8 cellular contexts compared by ENCODE assay signal in the genomic region with DNA sequence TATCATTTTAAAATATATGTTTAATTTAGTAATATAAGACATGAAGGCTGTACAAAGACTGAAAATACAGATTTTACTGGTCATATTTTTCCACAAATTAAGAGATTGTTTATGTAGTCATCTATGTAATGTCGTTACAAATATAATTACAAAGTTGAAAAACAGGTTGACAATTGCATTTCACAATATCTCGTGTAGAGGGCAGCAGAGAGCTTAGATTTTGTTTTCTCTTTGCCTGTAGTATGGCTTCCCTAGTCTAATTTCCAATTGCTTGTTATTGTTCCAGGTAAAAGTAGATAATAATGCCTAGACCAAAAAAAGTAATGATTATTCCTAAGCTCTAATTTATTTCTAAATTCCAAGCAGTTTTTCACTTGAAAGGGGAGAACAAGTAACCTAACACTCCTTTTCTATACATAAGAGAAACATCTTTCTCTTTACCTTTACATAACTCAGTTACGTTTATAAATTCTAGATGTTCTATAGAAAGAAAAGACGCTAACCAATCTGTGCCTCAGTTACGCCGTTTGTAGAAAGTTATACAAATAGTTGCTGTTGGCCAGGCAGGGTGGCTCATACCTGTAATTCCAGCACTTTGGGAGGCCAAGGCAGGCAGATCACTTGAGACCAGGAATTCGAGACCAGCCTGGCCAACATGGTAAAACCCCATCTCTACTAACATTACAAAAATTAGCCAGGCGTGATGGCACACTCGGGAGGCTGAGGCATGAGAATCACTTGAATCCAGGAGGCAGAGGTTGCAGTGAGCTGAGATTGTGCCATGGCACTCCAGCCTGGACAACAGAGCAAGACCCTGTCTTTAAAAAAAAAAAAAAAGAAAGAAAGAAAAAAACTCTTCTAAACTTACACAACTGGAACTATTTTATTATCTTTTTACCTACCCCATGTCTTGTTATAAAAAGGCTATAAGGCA. TPM values are rescaled to one million over a fixed set of nuclear protein-coding genes. Genes with fewer than 3 reads are reported as not detected.
DNase-seq lines count a peak whose midpoint lies in the region; ATAC-seq and TF ChIP-seq lines count a peak whose summit lies in the region.

No MANE protein-coding gene starts in this region.

- no peaks in the 10 kb centered on the region for H3K9me3 Mint-ChIP-seq in activated CD4-positive, alpha-beta T cell treated with anti-CD3 and anti-CD28 coated beads for 36 hours (ENCODE audit: low read depth)
- no peaks in the 10 kb centered on the region for H3K9me3 Mint-ChIP-seq in neural progenitor cell

- H3K27ac ChIP-seq in Karpas-422 (ENCODE audit: low read length), result no peak overlapping the region
- no peak overlapping the region for H3K27ac ChIP-seq in SU-DHL-6 (ENCODE audit: low read depth, low read length)
- no peak overlapping the region for H3K27ac ChIP-seq in neural progenitor cell

- no peak overlapping the region for H3K27ac Mint-ChIP-seq in activated CD4-positive, alpha-beta T cell treated with anti-CD3 and anti-CD28 coated beads for 36 hours
- no peak overlapping the region for H3K27ac Mint-ChIP-seq in neural progenitor cell

- H3K36me3 Mint-ChIP-seq in activated CD4-positive, alpha-beta T cell treated with anti-CD3 and anti-CD28 coated beads for 36 hours (ENCODE audit: low read depth), result peaks cover 4% of the 10 kb centered on the region
- H3K36me3 Mint-ChIP-seq in neural progenitor cell, result peaks cover 3% of the 10 kb centered on the region

- H3F3A ChIP-seq in SU-DHL-6 (ENCODE audit: insufficient read depth), result peaks cover 23% of the 10 kb centered on the region
- peaks cover 21% of the 10 kb centered on the region for H3F3A ChIP-seq in neural progenitor cell (ENCODE audit: low read depth)

- H3K4me1 ChIP-seq in Karpas-422 (ENCODE audit: low read length) (peaks cover 49% of the 10 kb centered on the region), neural progenitor cell (peaks cover 18% of the 10 kb centered on the region)

- H3K4me2 ChIP-seq in Karpas-422 (ENCODE audit: low read depth, low read length, poor library complexity, severe bottlenecking), result no peak overlapping the region
- no peak overlapping the region for H3K4me2 ChIP-seq in SU-DHL-6 (ENCODE audit: low read depth, low read length, poor library complexity, severe bottlenecking)
- no peak overlapping the region for H3K4me2 ChIP-seq in neural progenitor cell

- CTCF ChIA-PET in activated CD4-positive, alpha-beta T cell treated with anti-CD3 and anti-CD28 coated beads for 36 hours (lab: Charles Lee), result interaction anchor here (0.8 to 11.0 kb wide), 20 partner anchors 9 to 638 kb away, joined by 3 to 178 read pairs (median 5); no protein-coding TSS in a partner anchor

- H3K9ac ChIP-seq in Karpas-422 (ENCODE audit: low read length), result no peak overlapping the region
- no peak overlapping the region for H3K9ac ChIP-seq in SU-DHL-6 (ENCODE audit: low read length)
- no peak overlapping the region for H3K9ac ChIP-seq in neural progenitor cell

- no peaks in the 10 kb centered on the region for H3K36me3 ChIP-seq in Karpas-422 (ENCODE audit: insufficient read depth, low read length)
- peaks cover 6% of the 10 kb centered on the region; the same call in 1 of the 2 replicates for H3K36me3 ChIP-seq in SU-DHL-6 (ENCODE audit: low read length)
- H3K36me3 ChIP-seq in neural progenitor cell, result no peaks in the 10 kb centered on the region

- intact Hi-C loops in activated CD4-positive, alpha-beta T cell treated with anti-CD3 and anti-CD28 coated beads for 36 hours (cut with DNase I, micrococcal nuclease), result loop anchor here (1.0 to 10.0 kb wide), 3 partner anchors 181 to 612 kb away; no protein-coding TSS in a partner anchor
- intact Hi-C loops in sciatic nerve (cut with DNase I), result no loop called here

- H3K27me3 ChIP-seq in Karpas-422 (ENCODE audit: low read length) (no peaks in the 10 kb centered on the region), SU-DHL-6 (ENCODE audit: low read length) (no peaks in the 10 kb centered on the region), neural progenitor cell (no peaks in the 10 kb centered on the region)

- H3K4me1 Mint-ChIP-seq in activated CD4-positive, alpha-beta T cell treated with anti-CD3 and anti-CD28 coated beads for 36 hours, result peaks cover 37% of the 10 kb centered on the region
- H3K4me1 Mint-ChIP-seq in neural progenitor cell, result peaks cover 19% of the 10 kb centered on the region

- H3K4me3 Mint-ChIP-seq in activated CD4-positive, alpha-beta T cell treated with anti-CD3 and anti-CD28 coated beads for 36 hours, result no peak overlapping the region
- no peak overlapping the region for H3K4me3 Mint-ChIP-seq in neural progenitor cell

- no peak overlapping the region for H2AFZ ChIP-seq in Karpas-422 (ENCODE audit: low read length)
- H2AFZ ChIP-seq in SU-DHL-6 (ENCODE audit: low read depth, low read length, severe bottlenecking), result no peak overlapping the region
- H2AFZ ChIP-seq in neural progenitor cell (replicated peaks), result no peak overlapping the region

- H3K9me3 ChIP-seq in Karpas-422 (ENCODE audit: low read length) (no peaks in the 10 kb centered on the region), SU-DHL-6 (ENCODE audit: insufficient read depth, low read length) (no peaks in the 10 kb centered on the region), neural progenitor cell (ENCODE audit: low read depth) (no peaks in the 10 kb centered on the region)

- H3K9me2 ChIP-seq in Karpas-422 (replicated peaks; ENCODE audit: insufficient read depth, low read length) (no peaks in the 10 kb centered on the region), SU-DHL-6 (replicated peaks; ENCODE audit: insufficient read depth, low read length) (no peaks in the 10 kb centered on the region)

- peak; percentile 59 for TF ChIP-seq CTCF in SU-DHL-6 (IDR thresholded peaks at IDR 0.05; ENCODE audit: insufficient read depth, low read length, poor library complexity, severe bottlenecking)
- peak; percentile 87 for TF ChIP-seq CTCF in neural progenitor cell (IDR thresholded peaks at IDR 0.05)

- TF ChIP-seq POLR2A in erythroblast (IDR thresholded peaks at IDR 0.05; ENCODE audit: low read length), result no peak

- H4K20me1 ChIP-seq in Karpas-422 (ENCODE audit: insufficient read depth, low read depth, low read length) (no peaks in the 10 kb centered on the region), SU-DHL-6 (ENCODE audit: low read depth, low read length) (0 out of 2 replicates have a peak, but pooled peaks cover 2% of the 10 kb centered on the region), neural progenitor cell (ENCODE audit: low read depth) (peaks cover 7% of the 10 kb centered on the region)

- ATAC-seq in activated CD4-positive, alpha-beta T cell treated with anti-CD3 and anti-CD28 coated beads for 36 hours, result no peak
- no peak for ATAC-seq in sciatic nerve

- DNase-seq in activated CD4-positive, alpha-beta T cell treated with anti-CD3 and anti-CD28 coated beads for 36 hours, result peak; percentile 25
- no peak for DNase-seq in activated CD4-positive, alpha-beta T cell treated with anti-CD3 and anti-CD28 coated beads for 1 hour
- DNase-seq in Karpas-422, result peak; percentile 81
- peak; percentile 63 to 85 for DNase-seq in erythroblast (lab: John Stamatoyannopoulos, UW)
- peak; percentile 54 for DNase-seq in neural progenitor cell (ENCODE audit: low spot score)
- no peak for DNase-seq in sciatic nerve (ENCODE audit: low spot score)
- DNase-seq in NCI-H226, result no peak

- H3K27me3 Mint-ChIP-seq in activated CD4-positive, alpha-beta T cell treated with anti-CD3 and anti-CD28 coated beads for 36 hours, result no peaks in the 10 kb centered on the region
- no peaks in the 10 kb centered on the region for H3K27me3 Mint-ChIP-seq in neural progenitor cell (ENCODE audit: insufficient read depth, low read depth)

- H3K4me3 ChIP-seq in Karpas-422 (ENCODE audit: low read length) (no peak overlapping the region), SU-DHL-6 (ENCODE audit: insufficient read depth, low read length, poor library complexity, severe bottlenecking) (no peak overlapping the region), neural progenitor cell (no peak overlapping the region)

- H3K79me2 ChIP-seq in Karpas-422 (ENCODE audit: low read length) (peaks cover 37% of the 10 kb centered on the region), SU-DHL-6 (ENCODE audit: insufficient read depth, low read length) (peaks cover 8% of the 10 kb centered on the region; the same call in 1 of the 2 replicates), neural progenitor cell (ENCODE audit: low read depth) (peaks cover 30% of the 10 kb centered on the region)

- POLR2A ChIA-PET in activated CD4-positive, alpha-beta T cell treated with anti-CD3 and anti-CD28 coated beads for 36 hours (lab: Charles Lee), result no interaction called here

RNA-seq across cellular contexts. Expression of gene NET1, which starts 30.0 kb away (rescaled TPM):
- total RNA-seq in activated CD4-positive, alpha-beta T cell treated with anti-CD3 and anti-CD28 coated beads for 36 hours, result 10 to 100 TPM; 27.8 to 34.8 TPM
- 37.2 and 39.1 TPM in 2 replicates for total RNA-seq in Karpas-422 (2014; rRNA removed; shearing (Covaris generic); ENCODE audit: low replicate concordance)
- 65.2 and 90.5 TPM in 2 replicates for total RNA-seq in neural progenitor cell (ENCODE audit: low replicate concordance)
- total RNA-seq in sciatic nerve, result 86.2 TPM

RNA-seq across cellular contexts. Expression of gene TUBAL3, which starts 37.7 kb away (rescaled TPM):
- total RNA-seq in activated CD4-positive, alpha-beta T cell treated with anti-CD3 and anti-CD28 coated beads for 36 hours, result not detected
- 0.11 TPM in 1 of 2 replicates, not detected in the other for total RNA-seq in Karpas-422 (2014; rRNA removed; shearing (Covaris generic); ENCODE audit: low replicate concordance)
- total RNA-seq in neural progenitor cell (ENCODE audit: low replicate concordance) (not detected in 2 replicates), sciatic nerve (0.18 TPM)

RNA-seq across cellular contexts. Expression of gene CALML5, which starts 57.0 kb away (rescaled TPM):
- not detected for total RNA-seq in activated CD4-positive, alpha-beta T cell treated with anti-CD3 and anti-CD28 coated beads for 36 hours
- not detected in 2 replicates for total RNA-seq in Karpas-422 (2014; rRNA removed; shearing (Covaris generic); ENCODE audit: low replicate concordance)
- total RNA-seq in neural progenitor cell (ENCODE audit: low replicate concordance) (not detected in 2 replicates), sciatic nerve (not detected)

Comparison
In these comparisons a context has a peak if more than half of its experiments do, and no peak if none do; other contexts are left out.
1. DNase-seq: peak in activated CD4-positive, alpha-beta T cell treated with anti-CD3 and anti-CD28 coated beads for 36 hours (single experiment), Karpas-422 (single experiment), erythroblast (2 of 2) and neural progenitor cell (single experiment); none in activated CD4-positive, alpha-beta T cell treated with anti-CD3 and anti-CD28 coated beads for 1 hour (single experiment), sciatic nerve (single experiment) and NCI-H226 (single experiment).